In the genomic region with DNA sequence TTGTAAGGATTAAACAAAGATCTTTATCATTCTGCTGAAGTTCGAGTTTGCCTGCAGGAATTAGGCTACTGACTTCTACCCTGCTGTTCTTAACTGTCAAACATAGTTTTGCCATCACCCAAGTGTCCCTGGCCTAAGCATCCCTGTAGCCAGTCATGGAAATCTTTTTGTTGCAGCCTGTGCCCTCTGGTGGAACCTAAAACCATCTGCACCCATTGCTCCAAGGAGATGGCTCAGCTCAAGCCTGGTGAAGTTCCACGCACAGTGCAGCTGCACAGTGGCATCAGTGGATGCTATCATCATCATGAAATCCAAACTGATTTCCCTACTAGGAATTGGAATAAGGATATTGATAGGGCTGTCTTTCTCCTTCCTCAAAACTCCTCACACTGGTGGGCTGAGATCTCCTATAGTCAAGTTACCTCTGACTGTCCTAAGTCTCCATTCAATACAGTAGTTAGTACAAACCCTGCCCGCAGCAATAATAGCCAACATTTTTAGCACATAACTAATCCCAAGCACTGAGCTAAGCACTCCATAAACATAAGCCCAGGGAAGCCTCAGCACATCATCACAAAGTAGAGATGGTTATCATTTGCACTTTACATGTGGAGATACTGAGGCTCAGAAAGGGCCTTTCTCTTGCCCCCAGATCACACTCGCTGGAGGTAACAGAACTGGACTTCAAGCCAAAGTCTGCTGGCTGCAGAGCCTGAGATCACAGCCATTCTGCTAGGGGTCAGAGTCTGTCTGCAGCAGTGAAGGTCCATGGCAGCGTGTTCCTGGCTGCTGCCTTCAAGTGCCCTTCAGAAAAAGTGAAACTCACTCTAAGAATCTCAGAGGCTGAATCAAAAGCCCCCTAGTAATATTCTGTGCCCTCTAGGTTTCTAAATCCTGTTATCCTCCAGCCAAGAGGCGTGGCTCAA, we compare ENCODE assay signal across 10 cellular contexts.
DNase-seq lines count a peak whose midpoint lies in the region; ATAC-seq and TF ChIP-seq lines count a peak whose summit lies in the region.
"Had no signal": no experiment of that assay in that cellular context is flagged by ENCODE, and none has a peak within 500 bp of the region (broad histone marks: within the 10 kb centered on the region; RNA-seq: fewer than 3 reads in every experiment).

No MANE protein-coding gene starts in this region.

- H3K4me1 ChIP-seq in mucosa of descending colon (ENCODE audit: low read depth): no peaks in the 10 kb centered on the region

- no peak overlapping the region for H3K27ac ChIP-seq in coronary artery

- no peaks in the 10 kb centered on the region for H3K9me3 ChIP-seq in mucosa of descending colon

- H3K27ac Mint-ChIP-seq in activated naive CD8-positive, alpha-beta T cell treated with anti-CD3 and anti-CD28 coated beads, Interleukin-2, amount 50 U/mL, for 24 hours: no peak overlapping the region
- no peak overlapping the region for H3K27ac Mint-ChIP-seq in CD14-positive monocyte

- H3K4me3 ChIP-seq in cardiac fibroblast (replicated peaks in 1 of 2; ENCODE audit: low read depth in 2 of 2, low read length in 2 of 2): no peak overlapping the region
- H3K4me3 ChIP-seq in mucosa of descending colon: no peak overlapping the region
- no peak overlapping the region for H3K4me3 ChIP-seq in coronary artery

- no peaks in the 10 kb centered on the region for H3K27me3 Mint-ChIP-seq in activated naive CD8-positive, alpha-beta T cell treated with anti-CD3 and anti-CD28 coated beads, Interleukin-2, amount 50 U/mL, for 24 hours
- H3K27me3 Mint-ChIP-seq in CD14-positive monocyte (ENCODE audit: low read depth in 3 of 3): no peaks in the 10 kb centered on the region

- H3K36me3 ChIP-seq in mucosa of descending colon (ENCODE audit: low read depth): no peaks in the 10 kb centered on the region

- no peak overlapping the region for H3K4me3 Mint-ChIP-seq in activated naive CD8-positive, alpha-beta T cell treated with anti-CD3 and anti-CD28 coated beads, Interleukin-2, amount 50 U/mL, for 24 hours
- no peak overlapping the region for H3K4me3 Mint-ChIP-seq in CD14-positive monocyte

- no peaks in the 10 kb centered on the region for H3K9me3 Mint-ChIP-seq in activated naive CD8-positive, alpha-beta T cell treated with anti-CD3 and anti-CD28 coated beads, Interleukin-2, amount 50 U/mL, for 24 hours
- H3K9me3 Mint-ChIP-seq in CD14-positive monocyte: peaks cover 0 to 4% (median 2%) of the 10 kb centered on the region in 7 donors

- H3K4me1 Mint-ChIP-seq in activated naive CD8-positive, alpha-beta T cell treated with anti-CD3 and anti-CD28 coated beads, Interleukin-2, amount 50 U/mL, for 24 hours: no peaks in the 10 kb centered on the region
- H3K4me1 Mint-ChIP-seq in CD14-positive monocyte: no peaks in the 10 kb centered on the region

- peak; percentile 37 for ATAC-seq in mucosa of descending colon
- no peak for ATAC-seq in activated naive CD8-positive, alpha-beta T cell treated with anti-CD3 and anti-CD28 coated beads, Interleukin-2, amount 50 U/mL, for 24 hours
- no peak for ATAC-seq in HG03045 (IDR thresholded peaks at IDR 0.05; ENCODE audit: unreplicated experiment)

- H3K36me3 Mint-ChIP-seq in activated naive CD8-positive, alpha-beta T cell treated with anti-CD3 and anti-CD28 coated beads, Interleukin-2, amount 50 U/mL, for 24 hours (ENCODE audit: low read depth): no peaks in the 10 kb centered on the region
- H3K36me3 Mint-ChIP-seq in CD14-positive monocyte: no peaks in the 10 kb centered on the region

- DNase-seq in GM10266 (ENCODE audit: extremely low spot score) (no peak), NCI-H69 (lab: John Stamatoyannopoulos, UW) (peak; percentile 5), cardiac fibroblast (ENCODE audit: low read depth in 2 of 2) (peak in 1 of 2 donors; percentile 7), mucosa of descending colon (no peak), coronary artery (ENCODE audit: low spot score) (no peak), CD14-positive monocyte (ENCODE audit: low spot score) (no peak)
- DNase-seq in activated naive CD8-positive, alpha-beta T cell treated with anti-CD3 and anti-CD28 coated beads, Interleukin-2, amount 50 U/mL, for 24 hours: no peak
- DNase-seq: activated naive CD4-positive, alpha-beta T cell treated with Interleukin-2 at 50 U/mL for 16 hours; stimulated activated naive CD4-positive, alpha-beta T cell had no signal

- TF ChIP-seq CTCF in GM10266 (IDR thresholded peaks at IDR 0.05; ENCODE audit: control insufficient read depth, insufficient read depth, low read depth, missing control alignments) (peak; percentile 12), cardiac fibroblast (IDR thresholded peaks at IDR 0.05; ENCODE audit: low read depth, low read length) (peak; percentile 13), mucosa of descending colon (IDR thresholded peaks at IDR 0.05) (no peak), coronary artery (IDR thresholded peaks at IDR 0.05) (no peak), CD14-positive monocyte (IDR thresholded peaks at IDR 0.05) (no peak)

- intact Hi-C loops in mucosa of descending colon (cut with DNase I, micrococcal nuclease) (no loop called here), CD14-positive monocyte (cut with micrococcal nuclease) (no loop called here)

Comparison
In these comparisons a context has a peak if more than half of its experiments do, and no peak if none do; other contexts are left out.
1. CTCF ChIP-seq: peak in GM10266 (single experiment) and cardiac fibroblast (single experiment); none in mucosa of descending colon (single experiment), coronary artery (single experiment) and CD14-positive monocyte (single experiment).